ENCODE assay signal across 8 cellular contexts in genomic region chr10:69449841-69450240, GRCh38. TPM values are rescaled to one million over a fixed set of nuclear protein-coding genes. Genes with fewer than 3 reads are reported as not detected.
DNase-seq lines count a peak whose midpoint lies in the region; ATAC-seq and TF ChIP-seq lines count a peak whose summit lies in the region.

No MANE protein-coding gene starts in this region.

- peak; percentile 57 for TF ChIP-seq CTCF in DOHH2 (IDR thresholded peaks at IDR 0.05; ENCODE audit: low read depth, low read length, poor library complexity, severe bottlenecking)
- peak; percentile 24 to 43 (median 37) for TF ChIP-seq CTCF in ascending aorta (IDR thresholded peaks at IDR 0.05)
- peak; percentile 52 for TF ChIP-seq CTCF in smooth muscle cell (IDR thresholded peaks at IDR 0.05; ENCODE audit: borderline replicate concordance, insufficient read depth, poor library complexity, severe bottlenecking)

- H3K4me3 ChIP-seq in DOHH2 (ENCODE audit: low read length) (no peak overlapping the region), ascending aorta (no peak overlapping the region), smooth muscle cell (no peak overlapping the region)

- H2AFZ ChIP-seq in smooth muscle cell (ENCODE audit: low read depth): no peak overlapping the region

- H3K27ac ChIP-seq in DOHH2 (ENCODE audit: low read depth, low read length) (no peak overlapping the region), ascending aorta (no peak overlapping the region), smooth muscle cell (ENCODE audit: low read depth) (peak overlapping the region; percentile 33)

- H3K36me3 ChIP-seq in DOHH2 (ENCODE audit: control insufficient read depth, low read length) (no peaks in the 10 kb centered on the region), ascending aorta (no peaks in the 10 kb centered on the region), smooth muscle cell (ENCODE audit: low read depth) (no peaks in the 10 kb centered on the region)

- H3K9me3 ChIP-seq in DOHH2 (ENCODE audit: control insufficient read depth, insufficient read depth, low read length) (no peaks in the 10 kb centered on the region), ascending aorta (no peaks in the 10 kb centered on the region), smooth muscle cell (replicated peaks; ENCODE audit: low read depth) (no peaks in the 10 kb centered on the region)

- H3K4me1 ChIP-seq in DOHH2 (ENCODE audit: control insufficient read depth, low read length): peaks cover 10% of the 10 kb centered on the region
- H3K4me1 ChIP-seq in ascending aorta: no peaks in the 10 kb centered on the region
- H3K4me1 ChIP-seq in smooth muscle cell (ENCODE audit: low read depth): peaks cover 19% of the 10 kb centered on the region

- H3F3A ChIP-seq in DOHH2 (ENCODE audit: control insufficient read depth, insufficient read depth): no peaks in the 10 kb centered on the region
- peaks cover 25% of the 10 kb centered on the region for H3F3A ChIP-seq in smooth muscle cell (ENCODE audit: low read depth)

- H3K79me2 ChIP-seq in DOHH2 (ENCODE audit: control insufficient read depth, low read length) (no peaks in the 10 kb centered on the region), smooth muscle cell (ENCODE audit: low read depth) (peaks cover 36% of the 10 kb centered on the region)

- H4K20me1 ChIP-seq in DOHH2 (ENCODE audit: control insufficient read depth, insufficient read depth, low read depth, low read length) (no peaks in the 10 kb centered on the region), smooth muscle cell (ENCODE audit: low read depth) (no peaks in the 10 kb centered on the region)

- H3K27me3 ChIP-seq in DOHH2 (ENCODE audit: control insufficient read depth, low read length): peaks cover 16% of the 10 kb centered on the region
- no peaks in the 10 kb centered on the region for H3K27me3 ChIP-seq in ascending aorta
- no peaks in the 10 kb centered on the region for H3K27me3 ChIP-seq in smooth muscle cell (ENCODE audit: low read depth)

- H3K9me2 ChIP-seq in DOHH2 (replicated peaks; ENCODE audit: control insufficient read depth, low read length): no peaks in the 10 kb centered on the region

- H3K9ac ChIP-seq in smooth muscle cell (ENCODE audit: low read depth): no peak overlapping the region

- DNase-seq in SHP77 treated with DMSO at 0.1 percent for 48 hours (lab: John Stamatoyannopoulos, UW) (peak; percentile 16), ascending aorta (ENCODE audit: low spot score in 2 of 2) (peak in 1 of 2 donors; percentile 78), iPS DF 19.7 (ENCODE audit: low read depth, low spot score) (peak; percentile 60), smooth muscle cell (lab: John Stamatoyannopoulos, UW; ENCODE audit: unreplicated experiment) (no peak)

- 5% methylated on average over 1 of the region's 1 CpG for WGBS in smooth muscle cell (ENCODE audit: low lambda C conversion rate)

- H3K4me2 ChIP-seq in DOHH2 (ENCODE audit: low read length): no peak overlapping the region
- H3K4me2 ChIP-seq in smooth muscle cell: no peak overlapping the region

- intact Hi-C loops in ascending aorta (cut with DNase I): no loop called here

- ATAC-seq in HG03159 (IDR thresholded peaks at IDR 0.05; ENCODE audit: unreplicated experiment) (peak; percentile 56), GM21529 (IDR thresholded peaks at IDR 0.05; ENCODE audit: unreplicated experiment) (no peak), GM19455 (IDR thresholded peaks at IDR 0.05; ENCODE audit: unreplicated experiment) (no peak)

RNA-seq across cellular contexts. Expression of gene TSPAN15, which starts 1.4 kb away (rescaled TPM):
- total RNA-seq in ascending aorta (31.9 TPM), smooth muscle cell (113 and 145 TPM in 2 replicates)
- 144 and 249 TPM in 2 replicates for polyA plus RNA-seq in smooth muscle cell

RNA-seq across cellular contexts. Expression of gene TACR2, which starts 33.1 kb away (rescaled TPM):
- total RNA-seq in ascending aorta (not detected), smooth muscle cell (not detected in 2 replicates)
- polyA plus RNA-seq in smooth muscle cell: 0.13 and 0.43 TPM in 2 replicates
